14 cellular contexts compared by ENCODE assay signal in the genomic region with DNA sequence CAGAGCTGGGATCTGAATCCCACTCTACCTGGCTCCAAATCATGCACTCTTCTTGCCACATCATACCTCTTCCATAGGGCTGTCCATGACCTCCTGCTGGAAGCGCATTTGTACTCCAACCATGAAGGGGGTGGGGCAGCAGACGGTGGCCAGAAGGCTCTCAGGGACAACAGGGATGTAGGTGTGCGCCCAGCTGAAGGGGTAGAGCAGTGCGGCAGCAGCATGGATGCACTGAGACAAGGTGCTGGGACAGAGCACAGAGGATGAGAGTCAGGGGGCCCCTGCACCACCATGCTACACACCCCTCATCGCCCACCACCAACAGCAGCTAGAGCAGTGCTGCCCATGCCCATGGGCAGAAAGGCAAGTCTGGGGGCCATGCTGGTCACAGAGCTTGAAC. TPM values are rescaled to one million over a fixed set of nuclear protein-coding genes. Genes with fewer than 3 reads are reported as not detected.
DNase-seq lines count a peak whose midpoint lies in the region; ATAC-seq, FAIRE-seq and TF ChIP-seq lines count a peak whose summit lies in the region.
"Had no signal": no experiment of that assay in that cellular context is flagged by ENCODE, and none has a peak within 500 bp of the region (broad histone marks: within the 10 kb centered on the region; RNA-seq: fewer than 3 reads in every experiment).

No MANE protein-coding gene starts in this region.

- H3K27ac Mint-ChIP-seq in activated CD4-positive, alpha-beta T cell treated with anti-CD3 and anti-CD28 coated beads for 36 hours, result peak overlapping the region; percentile 98
- peak overlapping the region; percentile 97 for H3K27ac Mint-ChIP-seq in activated CD4-positive, alpha-beta memory T cell treated with anti-CD3 and anti-CD28 coated beads for 36 hours

- no peaks in the 10 kb centered on the region for H3K27me3 Mint-ChIP-seq in activated CD4-positive, alpha-beta T cell treated with anti-CD3 and anti-CD28 coated beads for 36 hours
- no peaks in the 10 kb centered on the region for H3K27me3 Mint-ChIP-seq in activated CD4-positive, alpha-beta memory T cell treated with anti-CD3 and anti-CD28 coated beads for 36 hours

- CTCF ChIA-PET in activated CD4-positive, alpha-beta T cell treated with anti-CD3 and anti-CD28 coated beads for 36 hours (lab: Charles Lee), result interaction anchor here (0.7 to 1.5 kb wide), 6 partner anchors 9 to 162 kb away, joined by 3 to 6 read pairs (median 3); no protein-coding TSS in a partner anchor
- CTCF ChIA-PET in activated CD4-positive, alpha-beta memory T cell treated with anti-CD3 and anti-CD28 coated beads for 36 hours (lab: Charles Lee), result interaction anchor here (1.0 to 2.0 kb wide), 7 partner anchors 23 to 209 kb away, joined by 3 to 8 read pairs (median 5); no protein-coding TSS in a partner anchor

- DNase-seq in activated CD4-positive, alpha-beta T cell treated with anti-CD3 and anti-CD28 coated beads for 36 hours, result no peak
- no peak for DNase-seq in activated CD4-positive, alpha-beta T cell treated with anti-CD3 and anti-CD28 coated beads for 1 hour
- DNase-seq in activated CD4-positive, alpha-beta memory T cell treated with anti-CD3 and anti-CD28 coated beads for 36 hours, result no peak
- DNase-seq in islet precursor cell (peak; percentile 50), DMS 273 (lab: John Stamatoyannopoulos, UW; ENCODE audit: unreplicated experiment) (no peak), frontal cortex (ENCODE audit: low spot score in 2 of 2) (no peak), H54 (ENCODE audit: insufficient read length, low spot score) (no peak)
- DNase-seq: activated gamma-delta T cell; occipital lobe; stimulated activated naive CD4-positive, alpha-beta T cell had no signal

- POLR2A ChIA-PET in activated CD4-positive, alpha-beta T cell treated with anti-CD3 and anti-CD28 coated beads for 36 hours (lab: Charles Lee), result interaction anchor here (1.5 kb wide), 1 partner anchor 8 kb away, joined by 5 read pairs; the partner anchor contains the start of gene DENND2D
- POLR2A ChIA-PET in activated CD4-positive, alpha-beta memory T cell treated with anti-CD3 and anti-CD28 coated beads for 36 hours (lab: Charles Lee), result interaction anchor here (1.1 to 13.7 kb wide), 5 partner anchors 8 to 26 kb away, joined by 4 to 256 read pairs (median 12); partner anchors contain the start of gene DENND2D

- FAIRE-seq in frontal cortex (lab: Jason Lieb, UNC) (no peak), H54 (lab: Jason Lieb, UNC) (no peak)
- FAIRE-seq: A549 had no signal

- no peaks in the 10 kb centered on the region for H3K9me3 ChIP-seq in subcutaneous abdominal adipose tissue (ENCODE audit: control insufficient read depth in 5 of 5, low read length in 5 of 5)
- H3K9me3 ChIP-seq: A549 had no signal

- peaks cover 17 to 47% (median 21%) of the 10 kb centered on the region in 5 donors for H3K36me3 ChIP-seq in subcutaneous abdominal adipose tissue (ENCODE audit: control insufficient read depth in 5 of 5, insufficient read depth in 5 of 5, low read length in 5 of 5)

- H3K4me3 ChIP-seq in subcutaneous abdominal adipose tissue (ENCODE audit: low read depth in 1 of 5, low read length in 5 of 5), result peak overlapping the region in 1 of 5 donors; percentile 13
- H3K4me3 ChIP-seq: A549 had no signal

- peaks cover 99% of the 10 kb centered on the region for H3K4me1 Mint-ChIP-seq in activated CD4-positive, alpha-beta T cell treated with anti-CD3 and anti-CD28 coated beads for 36 hours
- peaks cover 93% of the 10 kb centered on the region for H3K4me1 Mint-ChIP-seq in activated CD4-positive, alpha-beta memory T cell treated with anti-CD3 and anti-CD28 coated beads for 36 hours (ENCODE audit: low read depth)

- no peaks in the 10 kb centered on the region for H3K9me3 Mint-ChIP-seq in activated CD4-positive, alpha-beta T cell treated with anti-CD3 and anti-CD28 coated beads for 36 hours (ENCODE audit: low read depth)
- H3K9me3 Mint-ChIP-seq in activated CD4-positive, alpha-beta memory T cell treated with anti-CD3 and anti-CD28 coated beads for 36 hours, result no peaks in the 10 kb centered on the region

- TF ChIP-seq POLR2A in H54 (IDR thresholded peaks at IDR 0.05; ENCODE audit: low read depth, low read length), result no peak

- peaks cover 0 to 3% (median 0%) of the 10 kb centered on the region in 5 donors for H3K27me3 ChIP-seq in subcutaneous abdominal adipose tissue (ENCODE audit: control insufficient read depth in 5 of 5, insufficient read depth in 4 of 5, low read length in 5 of 5)

- intact Hi-C loops in activated CD4-positive, alpha-beta T cell treated with anti-CD3 and anti-CD28 coated beads for 36 hours (cut with DNase I, micrococcal nuclease), result no loop called here
- intact Hi-C loops in activated CD4-positive, alpha-beta memory T cell treated with anti-CD3 and anti-CD28 coated beads for 36 hours (cut with micrococcal nuclease), result no loop called here

- H3K36me3 Mint-ChIP-seq in activated CD4-positive, alpha-beta T cell treated with anti-CD3 and anti-CD28 coated beads for 36 hours (ENCODE audit: low read depth), result peaks cover 100% of the 10 kb centered on the region
- peaks cover 95% of the 10 kb centered on the region for H3K36me3 Mint-ChIP-seq in activated CD4-positive, alpha-beta memory T cell treated with anti-CD3 and anti-CD28 coated beads for 36 hours

- H3K9ac ChIP-seq in subcutaneous abdominal adipose tissue (ENCODE audit: low read length in 5 of 5), result peak overlapping the region; percentile 23 to 73 (median 44)

- peak overlapping the region; percentile 92 for H3K27ac ChIP-seq in subcutaneous abdominal adipose tissue (ENCODE audit: low read depth, low read length)
- H3K27ac ChIP-seq: A549 had no signal

- H3K4me3 Mint-ChIP-seq in activated CD4-positive, alpha-beta T cell treated with anti-CD3 and anti-CD28 coated beads for 36 hours, result no peak overlapping the region
- no peak overlapping the region for H3K4me3 Mint-ChIP-seq in activated CD4-positive, alpha-beta memory T cell treated with anti-CD3 and anti-CD28 coated beads for 36 hours

- H3K4me1 ChIP-seq in subcutaneous abdominal adipose tissue (ENCODE audit: control insufficient read depth in 5 of 5, insufficient read depth in 5 of 5, low read length in 5 of 5), result peaks cover 12 to 61% (median 46%) of the 10 kb centered on the region in 5 donors
- H3K4me1 ChIP-seq: A549 had no signal

- ATAC-seq in activated CD4-positive, alpha-beta T cell treated with anti-CD3 and anti-CD28 coated beads for 36 hours, result no peak
- ATAC-seq: Right ventricle myocardium inferior had no signal

RNA-seq across cellular contexts. Expression of gene DENND2D, which starts 8.4 kb away (rescaled TPM):
- total RNA-seq in activated CD4-positive, alpha-beta T cell treated with anti-CD3 and anti-CD28 coated beads for 36 hours, result 100 to 1,000 TPM; 174 to 190 TPM
- 100 to 1,000 TPM; 156 to 157 TPM for total RNA-seq in activated CD4-positive, alpha-beta memory T cell treated with anti-CD3 and anti-CD28 coated beads for 36 hours
- total RNA-seq in frontal cortex, result 1.2 TPM

RNA-seq across cellular contexts. Expression of gene CHI3L2, which starts 35.4 kb away (rescaled TPM):
- 10 to 100 TPM; 12.7 TPM for total RNA-seq in activated CD4-positive, alpha-beta T cell treated with anti-CD3 and anti-CD28 coated beads for 36 hours
- total RNA-seq in activated CD4-positive, alpha-beta memory T cell treated with anti-CD3 and anti-CD28 coated beads for 36 hours, result 1 to 10 TPM; 2.2 to 2.8 TPM
- total RNA-seq in frontal cortex, result 0.41 TPM
- total RNA-seq: fibroblast of villous mesenchyme had no signal

RNA-seq across cellular contexts. Expression of gene CEPT1, which starts 52.1 kb away (rescaled TPM):
- 10 to 100 TPM; 34.7 to 49.1 TPM for total RNA-seq in activated CD4-positive, alpha-beta T cell treated with anti-CD3 and anti-CD28 coated beads for 36 hours
- total RNA-seq in activated CD4-positive, alpha-beta memory T cell treated with anti-CD3 and anti-CD28 coated beads for 36 hours, result 10 to 100 TPM; 23.9 to 28.8 TPM
- 47.7 TPM for total RNA-seq in frontal cortex

RNA-seq across cellular contexts. Expression of gene DRAM2, which starts 52.2 kb away (rescaled TPM):
- 10 to 100 TPM; 30.4 to 34.4 TPM for total RNA-seq in activated CD4-positive, alpha-beta T cell treated with anti-CD3 and anti-CD28 coated beads for 36 hours
- 10 to 100 TPM; 30.1 to 30.5 TPM for total RNA-seq in activated CD4-positive, alpha-beta memory T cell treated with anti-CD3 and anti-CD28 coated beads for 36 hours
- total RNA-seq in frontal cortex, result 42.0 TPM

Comparison
In these comparisons a context has a peak if more than half of its experiments do, and no peak if none do; other contexts are left out.
1. RNA of gene DENND2D, which starts 8.4 kb away (total RNA-seq): 174 to 190 TPM in activated CD4-positive, alpha-beta T cell treated with anti-CD3 and anti-CD28 coated beads for 36 hours and 156 to 157 TPM in activated CD4-positive, alpha-beta memory T cell treated with anti-CD3 and anti-CD28 coated beads for 36 hours; 1.2 TPM in frontal cortex (single experiment); every median in the first group is over 10 times any median in the second.